Comparison of ENCODE assay signal across 10 cellular contexts in genomic region chr1:41102208-41102607, GRCh38.
A peak's percentile ranks its signal among the peaks of the same experiment; 100 is the strongest.
DNase-seq lines count a peak whose midpoint lies in the region; ATAC-seq, FAIRE-seq and TF ChIP-seq lines count a peak whose summit lies in the region.
"Had no signal": no experiment of that assay in that cellular context is flagged by ENCODE, and none has a peak within 500 bp of the region (broad histone marks: within the 10 kb centered on the region; RNA-seq: fewer than 3 reads in every experiment).

No MANE protein-coding gene starts in this region.

- H3K27me3 Mint-ChIP-seq in stimulated activated memory B cell treated with anti-CD40 and anti-IgM and Interleukin-4, amounts not matched to agents 10 μg/mL and 1 μg/mL and 100 μg/mL, for 72 hours, result no peaks in the 10 kb centered on the region
- H3K27me3 Mint-ChIP-seq: B cell had no signal

- in situ Hi-C loops in HepG2 (cut with HindIII; ENCODE audit: extremely low pct_ligation_motif_present, low pct_unique_long_range_greater_than_20kb), result no loop called here

- TF ChIP-seq RAD21 in liver (IDR thresholded peaks at IDR 0.05) (peak; percentile 20 to 53), HepG2 (CRISPR knock-in tag; IDR thresholded peaks at IDR 0.05) (no peak)

- H3K4me3 ChIP-seq in liver (ENCODE audit: low read depth in 1 of 3, low read length in 3 of 3), result no peak overlapping the region
- H3K4me3 ChIP-seq in HepG2 (replicated peaks in 1 of 3; ENCODE audit: insufficient read depth in 1 of 3, low read depth in 2 of 3, low read length in 3 of 3), result no peak overlapping the region

- H3K4me1 Mint-ChIP-seq in stimulated activated memory B cell treated with anti-CD40 and anti-IgM and Interleukin-4, amounts not matched to agents 10 μg/mL and 1 μg/mL and 100 μg/mL, for 72 hours, result peaks cover 32% of the 10 kb centered on the region

- TF ChIP-seq EP300 in HepG2 (IDR thresholded peaks at IDR 0.05; ENCODE audit: low read depth in 2 of 2, low read length in 2 of 2) (no peak), HepG2 (CRISPR knock-in tag; IDR thresholded peaks at IDR 0.05; ENCODE audit: borderline replicate concordance) (no peak)

- FAIRE-seq in HepG2 (lab: Jason Lieb, UNC), result no peak
- FAIRE-seq: frontal cortex had no signal

- DNase-seq in HepG2 (ENCODE audit: low spot score) (no peak), dermis blood vessel endothelial cell (peak; percentile 93), medulla oblongata (ENCODE audit: extremely low spot score) (peak; percentile 54)

- no peak overlapping the region for H3K4me3 Mint-ChIP-seq in stimulated activated memory B cell treated with anti-CD40 and anti-IgM and Interleukin-4, amounts not matched to agents 10 μg/mL and 1 μg/mL and 100 μg/mL, for 72 hours
- H3K4me3 Mint-ChIP-seq: B cell had no signal

- H3K9me3 ChIP-seq in liver (ENCODE audit: control insufficient read depth in 4 of 4, low read length in 3 of 4) (no peaks in the 10 kb centered on the region), HepG2 (ENCODE audit: low read length) (no peaks in the 10 kb centered on the region)

- peaks cover 24% of the 10 kb centered on the region for H3K36me3 Mint-ChIP-seq in stimulated activated memory B cell treated with anti-CD40 and anti-IgM and Interleukin-4, amounts not matched to agents 10 μg/mL and 1 μg/mL and 100 μg/mL, for 72 hours

- no peak overlapping the region for H2AFZ ChIP-seq in HepG2 (ENCODE audit: low read length)

- H3K27ac ChIP-seq in liver (ENCODE audit: low read depth in 1 of 2, low read length in 2 of 2), result peak overlapping the region; percentile 27 to 72
- H3K27ac ChIP-seq in HepG2 (ENCODE audit: extremely low read length, insufficient read depth, low read length), result no peak overlapping the region

- no peak overlapping the region for H3K27ac Mint-ChIP-seq in stimulated activated memory B cell treated with anti-CD40 and anti-IgM and Interleukin-4, amounts not matched to agents 10 μg/mL and 1 μg/mL and 100 μg/mL, for 72 hours
- H3K27ac Mint-ChIP-seq: B cell had no signal

- peak overlapping the region in 1 of 2 donors; percentile 53 for H3K9ac ChIP-seq in liver (ENCODE audit: low read depth in 1 of 2, low read length in 2 of 2)
- no peak overlapping the region for H3K9ac ChIP-seq in HepG2 (ENCODE audit: insufficient read depth, low read depth, low read length)

- POLR2A ChIA-PET in HepG2 (lab: Yijun Ruan, JAX), result no interaction called here

- H3K36me3 ChIP-seq in liver (ENCODE audit: control insufficient read depth in 4 of 4, insufficient read depth in 3 of 4, low read depth in 1 of 4, low read length in 3 of 4) (no peaks in the 10 kb centered on the region), HepG2 (replicated peaks in 1 of 2; ENCODE audit: control insufficient read depth in 1 of 2, insufficient read depth in 2 of 2, low read length in 2 of 2) (peaks cover 3 to 6% of the 10 kb centered on the region in 2 experiments; a peak in 3 of 5 replicates)

- H3K9me3 Mint-ChIP-seq in stimulated activated memory B cell treated with anti-CD40 and anti-IgM and Interleukin-4, amounts not matched to agents 10 μg/mL and 1 μg/mL and 100 μg/mL, for 72 hours, result no peaks in the 10 kb centered on the region

- H3K79me2 ChIP-seq in HepG2 (ENCODE audit: insufficient read depth, low read length), result no peaks in the 10 kb centered on the region

- TF ChIP-seq CTCF in liver (IDR thresholded peaks at IDR 0.05; ENCODE audit: low read depth, low read length, missing input control) (no peak), HepG2 (CRISPR knock-in tag; IDR thresholded peaks at IDR 0.05) (no peak)

- intact Hi-C loops in HepG2 (cut with micrococcal nuclease; ENCODE audit: unreplicated experiment), result no loop called here

- no peaks in the 10 kb centered on the region for H4K20me1 ChIP-seq in HepG2 (ENCODE audit: insufficient read depth, low read length)

- BruUV-seq in HepG2 (replicated peaks; lab: Mats Ljungman, UMichigan), result no TSS peak

- ATAC-seq in HepG2, result no peak
- no peak for ATAC-seq in HG03139 (IDR thresholded peaks at IDR 0.05; ENCODE audit: unreplicated experiment)
- no peak for ATAC-seq in stimulated activated memory B cell treated with anti-CD40 and anti-IgM and Interleukin-4, amounts not matched to agents 10 μg/mL and 1 μg/mL and 100 μg/mL, for 72 hours
- ATAC-seq in GM18517 (IDR thresholded peaks at IDR 0.05; ENCODE audit: unreplicated experiment), result no peak
- ATAC-seq in GM21737 (IDR thresholded peaks at IDR 0.05; ENCODE audit: unreplicated experiment), result no peak

- H3K27me3 ChIP-seq in liver (ENCODE audit: control insufficient read depth in 4 of 4, insufficient read depth in 4 of 4, low read length in 3 of 4) (no peaks in the 10 kb centered on the region), HepG2 (ENCODE audit: control insufficient read depth in 1 of 2, insufficient read depth in 2 of 2, low read length in 2 of 2) (no peaks in the 10 kb centered on the region)

- CTCF ChIA-PET in HepG2 (lab: Yijun Ruan, JAX; ENCODE audit: low intra/inter-chr PET ratio, low total read pairs), result no interaction called here

- no peak for TF ChIP-seq POLR2A in HepG2 (IDR thresholded peaks at IDR 0.05; ENCODE audit: insufficient read depth in 1 of 2, low read depth in 2 of 2, low read length in 2 of 2)

- H3K4me1 ChIP-seq in liver (ENCODE audit: control insufficient read depth in 4 of 4, insufficient read depth in 4 of 4, low read length in 3 of 4), result peaks cover 5 to 14% (median 12%) of the 10 kb centered on the region in 4 donors
- no peaks in the 10 kb centered on the region for H3K4me1 ChIP-seq in HepG2 (ENCODE audit: insufficient read depth, low read length)

- no peak overlapping the region for H3K4me2 ChIP-seq in HepG2 (ENCODE audit: low read depth, low read length)

TF ChIP-seq in liver, 16 proteins besides CTCF, POLR2A, EP300 and RAD21 (continues in another document):
- no peak for TF ChIP-seq HNF4G (IDR thresholded peaks at IDR 0.05)
- no peak for TF ChIP-seq EGR1 (IDR thresholded peaks at IDR 0.05; ENCODE audit: low read depth in 2 of 2)
- no peak for TF ChIP-seq TAF1 (conservative IDR thresholded peaks at IDR 0.05)
- TF ChIP-seq YY1 (IDR thresholded peaks at IDR 0.05), result peak; percentile 44
- no peak for TF ChIP-seq NR2F2 (IDR thresholded peaks at IDR 0.05)
- no peak for TF ChIP-seq FOXA1 (IDR thresholded peaks at IDR 0.05)
- TF ChIP-seq GABPA (IDR thresholded peaks at IDR 0.05 in 1 of 2, conservative IDR thresholded peaks at IDR 0.05 in 1 of 2), result no peak
- no peak for TF ChIP-seq MAX (IDR thresholded peaks at IDR 0.05)
- TF ChIP-seq JUND (IDR thresholded peaks at IDR 0.05), result peak in 1 of 2 donors; percentile 32
- peak; percentile 42 to 50 for TF ChIP-seq HNF4A (conservative IDR thresholded peaks at IDR 0.05)
- TF ChIP-seq RXRA (IDR thresholded peaks at IDR 0.05), result peak; percentile 30 to 43
- peak; percentile 58 for TF ChIP-seq ZBTB33 (IDR thresholded peaks at IDR 0.05)

TF ChIP-seq in HepG2, 621 proteins besides CTCF, POLR2A, EP300 and RAD21 (continues in another document):
- TF ChIP-seq ZBTB38 (CRISPR knock-in tag; IDR thresholded peaks at IDR 0.05) (no peak), PAXIP1 (CRISPR knock-in tag; conservative IDR thresholded peaks at IDR 0.05) (no peak), ZFP36 (IDR thresholded peaks at IDR 0.05; ENCODE audit: borderline replicate concordance, low read depth, low read length, partially characterized antibody) (no peak), ZBTB21 (CRISPR knock-in tag; IDR thresholded peaks at IDR 0.05) (no peak), NPAS2 (CRISPR knock-in tag; IDR thresholded peaks at IDR 0.05; ENCODE audit: borderline replicate concordance) (no peak), ZNF720 (CRISPR knock-in tag; IDR thresholded peaks at IDR 0.05) (no peak), GABPA (IDR thresholded peaks at IDR 0.05; ENCODE audit: low read depth, low read length) (no peak), GABPA (CRISPR knock-in tag; IDR thresholded peaks at IDR 0.05; ENCODE audit: low read depth) (no peak), TCF7 (IDR thresholded peaks at IDR 0.05; ENCODE audit: low read depth) (no peak), ZNF547 (CRISPR knock-in tag; IDR thresholded peaks at IDR 0.05) (no peak), ZNF280B (CRISPR knock-in tag; IDR thresholded peaks at IDR 0.05; ENCODE audit: borderline replicate concordance) (no peak), SNAPC2 (CRISPR knock-in tag; IDR thresholded peaks at IDR 0.05) (no peak), NFE2 (CRISPR knock-in tag; IDR thresholded peaks at IDR 0.05) (no peak), ZSCAN12 (CRISPR knock-in tag; IDR thresholded peaks at IDR 0.05) (no peak)
